Comparison of ENCODE assay signal across 8 cellular contexts in the genomic region with DNA sequence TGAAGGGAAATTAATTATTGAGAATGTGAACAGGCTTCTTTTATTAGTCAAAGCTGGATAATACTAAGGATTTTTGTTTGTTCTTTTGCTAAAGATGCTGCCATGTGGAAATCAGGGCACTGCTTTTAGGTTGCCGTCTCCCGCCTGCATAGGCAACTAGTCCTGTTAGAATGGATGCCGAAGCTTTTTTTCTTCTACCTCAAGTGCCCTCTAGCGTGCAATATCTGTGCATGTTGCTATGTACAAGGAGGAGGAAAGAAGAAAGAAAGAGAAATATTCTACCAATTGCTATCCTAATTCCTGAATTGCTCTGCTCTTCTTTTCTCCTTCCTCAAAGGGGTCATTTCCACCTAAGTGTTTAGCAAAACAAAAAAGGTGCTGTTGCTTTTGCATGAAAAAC. TPM values are rescaled to one million over a fixed set of nuclear protein-coding genes. Genes with fewer than 3 reads are reported as not detected.
A peak's percentile ranks its signal among the peaks of the same experiment; 100 is the strongest.
DNase-seq lines count a peak whose midpoint lies in the region; ATAC-seq and TF ChIP-seq lines count a peak whose summit lies in the region.

No MANE protein-coding gene starts in this region.

- H3K4me3 ChIP-seq in choroid plexus epithelial cell (ENCODE audit: low read depth, low read length) = no peak overlapping the region

- H3K27ac Mint-ChIP-seq in stimulated activated effector memory CD8-positive, alpha-beta T cell treated with anti-CD3 and anti-CD28 coated beads, Interleukin-12 subunit alpha, Interleukin-12 subunit beta, amount 100 ng/mL, for 72 hours = no peak overlapping the region

- ATAC-seq in stimulated activated effector memory CD8-positive, alpha-beta T cell treated with anti-CD3 and anti-CD28 coated beads, Interleukin-12 subunit alpha, Interleukin-12 subunit beta, amount 100 ng/mL, for 72 hours = no peak

- peak; percentile 61 for TF ChIP-seq CTCF in choroid plexus epithelial cell (conservative IDR thresholded peaks at IDR 0.05; ENCODE audit: low read depth, low read length)

- no peak overlapping the region for H3K4me3 Mint-ChIP-seq in stimulated activated effector memory CD8-positive, alpha-beta T cell treated with anti-CD3 and anti-CD28 coated beads, Interleukin-12 subunit alpha, Interleukin-12 subunit beta, amount 100 ng/mL, for 72 hours

- no peaks in the 10 kb centered on the region for H3K4me1 Mint-ChIP-seq in stimulated activated effector memory CD8-positive, alpha-beta T cell treated with anti-CD3 and anti-CD28 coated beads, Interleukin-12 subunit alpha, Interleukin-12 subunit beta, amount 100 ng/mL, for 72 hours

- DNase-seq in NCI-H146 (lab: John Stamatoyannopoulos, UW) (peak; percentile 38), NCI-H146 treated with DMSO at 0.1 percent for 48 hours (lab: John Stamatoyannopoulos, UW; ENCODE audit: unreplicated experiment) (no peak), NCI-H2171 (lab: John Stamatoyannopoulos, UW) (peak; percentile 36), choroid plexus epithelial cell (ENCODE audit: low read depth) (peak; percentile 66), renal cortical epithelial cell (ENCODE audit: low read depth) (peak; percentile 22), amniotic stem cell (lab: John Stamatoyannopoulos, UW) (no peak)
- no peak for DNase-seq in stimulated activated effector memory CD8-positive, alpha-beta T cell treated with anti-CD3 and anti-CD28 coated beads, Interleukin-12 subunit alpha, Interleukin-12 subunit beta, amount 100 ng/mL, for 72 hours (ENCODE audit: low spot score in 2 of 2)
- no peak for DNase-seq in activated CD8-positive, alpha-beta memory T cell treated with anti-CD3 and anti-CD28 coated beads, Interleukin-2, amount 50 U/mL, for 48 hours

- no peaks in the 10 kb centered on the region for H3K36me3 Mint-ChIP-seq in stimulated activated effector memory CD8-positive, alpha-beta T cell treated with anti-CD3 and anti-CD28 coated beads, Interleukin-12 subunit alpha, Interleukin-12 subunit beta, amount 100 ng/mL, for 72 hours

- H3K9me3 Mint-ChIP-seq in stimulated activated effector memory CD8-positive, alpha-beta T cell treated with anti-CD3 and anti-CD28 coated beads, Interleukin-12 subunit alpha, Interleukin-12 subunit beta, amount 100 ng/mL, for 72 hours = peaks cover 16% of the 10 kb centered on the region

RNA-seq across cellular contexts. Expression of gene CDH8, which starts 5.2 kb away (rescaled TPM):
- total RNA-seq in renal cortical epithelial cell = 1.3 TPM in 1 of 2 replicates, not detected in the other

Comparison
In these comparisons a context has a peak if more than half of its experiments do, and no peak if none do; other contexts are left out.
1. DNase-seq: peak in NCI-H146 (single experiment), NCI-H2171 (single experiment), choroid plexus epithelial cell (single experiment) and renal cortical epithelial cell (single experiment); none in NCI-H146 treated with DMSO at 0.1 percent for 48 hours (single experiment), stimulated activated effector memory CD8-positive, alpha-beta T cell treated with anti-CD3 and anti-CD28 coated beads, Interleukin-12 subunit alpha, Interleukin-12 subunit beta, amount 100 ng/mL, for 72 hours (0 of 2), amniotic stem cell (single experiment) and activated CD8-positive, alpha-beta memory T cell treated with anti-CD3 and anti-CD28 coated beads, Interleukin-2, amount 50 U/mL, for 48 hours (single experiment).